16 cellular contexts compared by ENCODE assay signal in genomic region chr3:131091768-131092167, GRCh38.
DNase-seq lines count a peak whose midpoint lies in the region; ATAC-seq and TF ChIP-seq lines count a peak whose summit lies in the region.
"Had no signal": no experiment of that assay in that cellular context is flagged by ENCODE, and none has a peak within 500 bp of the region (broad histone marks: within the 10 kb centered on the region; RNA-seq: fewer than 3 reads in every experiment).

No MANE protein-coding gene starts in this region.

- no peak for TF ChIP-seq CTCF in BE2C (IDR thresholded peaks at IDR 0.05; ENCODE audit: low read depth, low read length)
- no peak for TF ChIP-seq CTCF in fibroblast of villous mesenchyme (IDR thresholded peaks at IDR 0.05; ENCODE audit: insufficient read depth, low read depth, low read length)

- H3K36me3 ChIP-seq in BE2C, result no peaks in the 10 kb centered on the region

- H3K4me1 ChIP-seq in BE2C, result no peaks in the 10 kb centered on the region

- TF ChIP-seq POLR2A in GM18505 (IDR thresholded peaks at IDR 0.05; ENCODE audit: borderline replicate concordance, extremely low read depth, insufficient read depth, insufficient read length), result no peak

- DNase-seq in BE2C, result peak; percentile 21
- DNase-seq in HCEC 1CT, result peak; percentile 20
- DNase-seq in SK-N-DZ (ENCODE audit: low spot score), result peak; percentile 42
- peak; percentile 18 for DNase-seq in fibroblast of villous mesenchyme (ENCODE audit: low read depth)
- DNase-seq in stimulated activated naive CD4-positive, alpha-beta T cell treated with Interleukin-2 at 50 U/mL for 16 hours (lab: John Stamatoyannopoulos, UW), result no peak
- DNase-seq: effector CD8-positive, alpha-beta T cell; MM.1S; NCI-H2029 treated with DMSO at 0.1 percent for 48 hours; stimulated activated naive CD8-positive, alpha-beta T cell treated with anti-CD3 and anti-CD28 coated beads, Interleukin-15, amount 100 ng/mL, for 72 hours; T-cell had no signal

- H3K4me3 ChIP-seq in BE2C (ENCODE audit: low read depth, low read length) (no peak overlapping the region), fibroblast of villous mesenchyme (ENCODE audit: low read depth, low read length) (no peak overlapping the region)
- H3K4me3 ChIP-seq: lung had no signal

- no peaks in the 10 kb centered on the region for H3K9me3 ChIP-seq in BE2C

- ATAC-seq in GM19023 (IDR thresholded peaks at IDR 0.05; ENCODE audit: unreplicated experiment) (no peak), GM21619 (IDR thresholded peaks at IDR 0.05; ENCODE audit: unreplicated experiment) (no peak), GM18505 (IDR thresholded peaks at IDR 0.05; ENCODE audit: unreplicated experiment) (no peak)
- ATAC-seq: activated CD4-positive, CD25-positive, alpha-beta regulatory T cell treated with anti-CD3 and anti-CD28 coated beads, Interleukin-2, amount 50 U/mL, for 24 hours; Panc1; stimulated activated naive CD8-positive, alpha-beta T cell treated with anti-CD3 and anti-CD28 coated beads, Interleukin-15, amount 100 ng/mL, for 72 hours; T-cell had no signal

- H3K27me3 ChIP-seq in BE2C, result no peaks in the 10 kb centered on the region
